ENCODE assay signal across 1 cellular context in genomic region chr1:31416101-31416736, GRCh38.
TF ChIP-seq lines count a peak whose summit lies in the region.

No MANE protein-coding gene starts in this region.

TF ChIP-seq in H1, 55 proteins besides CTCF, POLR2A, EP300 and RAD21:
- TF ChIP-seq KDM4A (IDR thresholded peaks at IDR 0.05; ENCODE audit: low read depth, low read length, severe bottlenecking) (no peak), SP4 (IDR thresholded peaks at IDR 0.05; ENCODE audit: low read length) (no peak), TEAD4 (IDR thresholded peaks at IDR 0.05; ENCODE audit: low read depth, low read length) (peak; percentile 54; the same call in 1 of the 2 replicates)
TF ChIP-seq in H1: peak in this region for 1.
